ENCODE assay signal across 14 cellular contexts in the genomic region with DNA sequence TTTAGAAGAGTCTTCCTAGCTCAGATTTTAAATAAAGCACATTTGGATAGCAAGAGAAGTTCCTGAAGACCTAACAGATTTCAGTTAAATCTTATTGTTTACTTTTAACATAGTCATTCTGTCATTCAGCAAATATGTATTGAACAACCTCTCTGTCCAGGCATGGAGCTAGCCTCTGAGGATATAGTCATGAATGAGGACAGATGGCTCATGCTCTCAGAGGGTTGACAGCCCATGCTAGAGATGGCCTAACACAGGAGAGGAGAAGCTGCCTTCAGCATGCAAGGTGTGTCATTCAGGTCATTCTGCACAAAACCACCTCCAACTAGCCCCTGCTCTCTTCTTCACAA. TPM values are rescaled to one million over a fixed set of nuclear protein-coding genes. Genes with fewer than 3 reads are reported as not detected.
A peak's percentile ranks its signal among the peaks of the same experiment; 100 is the strongest.
DNase-seq lines count a peak whose midpoint lies in the region; ATAC-seq and TF ChIP-seq lines count a peak whose summit lies in the region.
"Had no signal": no experiment of that assay in that cellular context is flagged by ENCODE, and none has a peak within 500 bp of the region (broad histone marks: within the 10 kb centered on the region; RNA-seq: fewer than 3 reads in every experiment).

No MANE protein-coding gene starts in this region.

- no peak overlapping the region for H3K27ac ChIP-seq in foreskin keratinocyte
- H3K27ac ChIP-seq in thyroid gland: no peak overlapping the region
- H3K27ac ChIP-seq: Peyer's patch, psoas muscle had no signal

- H3K36me3 ChIP-seq in Loucy (ENCODE audit: insufficient read depth, low read length): no peaks in the 10 kb centered on the region
- H3K36me3 ChIP-seq in thyroid gland: no peaks in the 10 kb centered on the region
- H3K36me3 ChIP-seq: Peyer's patch had no signal

- H3K4me3 Mint-ChIP-seq in Calu3 (ENCODE audit: low read depth, unreplicated experiment): no peak overlapping the region

- BruUV-seq in Calu3 (replicated peaks; lab: Mats Ljungman, UMichigan): no TSS peak

- no peaks in the 10 kb centered on the region for H3K9me2 ChIP-seq in Loucy (replicated peaks; ENCODE audit: low read depth, low read length)

- no peaks in the 10 kb centered on the region for H3K9me3 Mint-ChIP-seq in Calu3 (ENCODE audit: low read depth, unreplicated experiment)

- H3K27me3 ChIP-seq in Loucy (ENCODE audit: insufficient read depth, low read length, poor library complexity, severe bottlenecking) (no peaks in the 10 kb centered on the region), foreskin keratinocyte (no peaks in the 10 kb centered on the region), thyroid gland (no peaks in the 10 kb centered on the region)
- H3K27me3 ChIP-seq: Peyer's patch had no signal

- H3K4me1 ChIP-seq in Loucy (ENCODE audit: insufficient read depth, low read length, poor library complexity, severe bottlenecking) (peaks cover 11% of the 10 kb centered on the region), foreskin keratinocyte (peaks cover 3% of the 10 kb centered on the region), thyroid gland (peaks cover 0 to 1% of the 10 kb centered on the region in 2 donors)
- H3K4me1 ChIP-seq: Peyer's patch, psoas muscle had no signal

- no peaks in the 10 kb centered on the region for H3K9me3 ChIP-seq in Loucy (ENCODE audit: insufficient read depth, low read depth, low read length)
- no peaks in the 10 kb centered on the region for H3K9me3 ChIP-seq in thyroid gland
- H3K9me3 ChIP-seq: Peyer's patch, psoas muscle had no signal

- peak; percentile 12 for DNase-seq in Calu3
- peak in 1 of 2 donors; percentile 82 for DNase-seq in foreskin keratinocyte
- no peak for DNase-seq in G401 (ENCODE audit: low spot score)
- no peak for DNase-seq in effector CD8-positive, alpha-beta T cell (lab: John Stamatoyannopoulos, UW)
- no peak for DNase-seq in thyroid gland
- DNase-seq: C1 segment of cervical spinal cord; Peyer's patch; psoas muscle; stimulated activated CD4-positive, alpha-beta T cell treated with anti-CD3 and anti-CD28 coated beads, Interleukin-4, amount 100 ng/mL, for 24 hours; stimulated activated naive CD8-positive, alpha-beta T cell treated with anti-CD3 and anti-CD28 coated beads, Interleukin-15, Interleukin-2, amounts not matched to agents 100 U/mL and 50 U/mL, for 24 hours; T1000 had no signal

- CTCF ChIA-PET in Calu3 (lab: Charles Lee): no interaction called here

- H2AFZ ChIP-seq in Loucy (ENCODE audit: low read length): no peak overlapping the region

- no peak for TF ChIP-seq CTCF in Calu3 (IDR thresholded peaks at IDR 0.05; ENCODE audit: unreplicated experiment)
- TF ChIP-seq CTCF in Loucy (conservative IDR thresholded peaks at IDR 0.05; ENCODE audit: low read length): no peak
- TF ChIP-seq CTCF in foreskin keratinocyte (conservative IDR thresholded peaks at IDR 0.05): no peak
- no peak for TF ChIP-seq CTCF in thyroid gland (IDR thresholded peaks at IDR 0.05)

- no peak overlapping the region for H3K9ac ChIP-seq in Loucy (ENCODE audit: low read depth, low read length, poor library complexity, severe bottlenecking)

- H3K4me3 ChIP-seq in Loucy (ENCODE audit: low read length, poor library complexity, severe bottlenecking) (no peak overlapping the region), thyroid gland (replicated peaks in 1 of 3) (no peak overlapping the region)
- H3K4me3 ChIP-seq: Peyer's patch, psoas muscle had no signal

- no peaks in the 10 kb centered on the region for H3K36me3 Mint-ChIP-seq in Calu3 (ENCODE audit: insufficient read depth, unreplicated experiment)

- in situ Hi-C loops in G401 (cut with HindIII; ENCODE audit: low sequenced_read_pairs): no loop called here

- TF ChIP-seq POLR2A in thyroid gland (IDR thresholded peaks at IDR 0.05): no peak

- peaks cover 1% of the 10 kb centered on the region for H3K4me1 Mint-ChIP-seq in Calu3 (ENCODE audit: low read depth, unreplicated experiment)

- peak; percentile 88 for ATAC-seq in SK-N-SH treated with all-trans-retinoic acid at 6 μM for 48 hours
- peak; percentile 67 for ATAC-seq in foreskin keratinocyte
- ATAC-seq in HG03432 (IDR thresholded peaks at IDR 0.05; ENCODE audit: unreplicated experiment): no peak
- ATAC-seq: psoas muscle; stimulated activated naive CD8-positive, alpha-beta T cell treated with anti-CD3 and anti-CD28 coated beads, Interleukin-15, Interleukin-2, amounts not matched to agents 100 U/mL and 50 U/mL, for 24 hours had no signal

- no peaks in the 10 kb centered on the region for H3K79me2 ChIP-seq in Loucy (ENCODE audit: insufficient read depth, low read length)

- intact Hi-C loops in Calu3 (cut with micrococcal nuclease; ENCODE audit: unreplicated experiment) (no loop called here), thyroid gland (cut with DNase I) (no loop called here)

- H4K20me1 ChIP-seq in Loucy (ENCODE audit: insufficient read depth, low read length, poor library complexity, severe bottlenecking): no peaks in the 10 kb centered on the region

- H3K27ac Mint-ChIP-seq in Calu3 (ENCODE audit: unreplicated experiment): no peak overlapping the region

- peak overlapping the region; percentile 26 for H3K4me2 ChIP-seq in Loucy (ENCODE audit: low read depth, low read length, poor library complexity, severe bottlenecking)

- peaks cover 48% of the 10 kb centered on the region for H3K27me3 Mint-ChIP-seq in Calu3 (ENCODE audit: unreplicated experiment)

- H3F3A ChIP-seq in Loucy (ENCODE audit: low read depth): no peaks in the 10 kb centered on the region

TF ChIP-seq in SK-N-SH treated with all-trans-retinoic acid at 6 μM for 48 hours, 23 proteins besides CTCF, POLR2A, EP300 and RAD21 (continues in another document):
- TF ChIP-seq OSR1 (CRISPR knock-in tag; IDR thresholded peaks at IDR 0.05) (no peak), ZNF70 (CRISPR knock-in tag; IDR thresholded peaks at IDR 0.05) (no peak), ZC3H10 (CRISPR knock-in tag; IDR thresholded peaks at IDR 0.05) (no peak), TOX (CRISPR knock-in tag; IDR thresholded peaks at IDR 0.05; ENCODE audit: borderline replicate concordance) (no peak), BACH2 (CRISPR knock-in tag; IDR thresholded peaks at IDR 0.05; ENCODE audit: borderline replicate concordance) (no peak), ARNTL (CRISPR knock-in tag; IDR thresholded peaks at IDR 0.05; ENCODE audit: borderline replicate concordance, low read depth) (no peak), ZFP3 (CRISPR knock-in tag; IDR thresholded peaks at IDR 0.05) (no peak), ZNF565 (CRISPR knock-in tag; conservative IDR thresholded peaks at IDR 0.05; ENCODE audit: low read depth) (no peak), ZFP30 (CRISPR knock-in tag; IDR thresholded peaks at IDR 0.05) (no peak), ISL1 (CRISPR knock-in tag; IDR thresholded peaks at IDR 0.05) (no peak)
- TF ChIP-seq, protein P1, sequence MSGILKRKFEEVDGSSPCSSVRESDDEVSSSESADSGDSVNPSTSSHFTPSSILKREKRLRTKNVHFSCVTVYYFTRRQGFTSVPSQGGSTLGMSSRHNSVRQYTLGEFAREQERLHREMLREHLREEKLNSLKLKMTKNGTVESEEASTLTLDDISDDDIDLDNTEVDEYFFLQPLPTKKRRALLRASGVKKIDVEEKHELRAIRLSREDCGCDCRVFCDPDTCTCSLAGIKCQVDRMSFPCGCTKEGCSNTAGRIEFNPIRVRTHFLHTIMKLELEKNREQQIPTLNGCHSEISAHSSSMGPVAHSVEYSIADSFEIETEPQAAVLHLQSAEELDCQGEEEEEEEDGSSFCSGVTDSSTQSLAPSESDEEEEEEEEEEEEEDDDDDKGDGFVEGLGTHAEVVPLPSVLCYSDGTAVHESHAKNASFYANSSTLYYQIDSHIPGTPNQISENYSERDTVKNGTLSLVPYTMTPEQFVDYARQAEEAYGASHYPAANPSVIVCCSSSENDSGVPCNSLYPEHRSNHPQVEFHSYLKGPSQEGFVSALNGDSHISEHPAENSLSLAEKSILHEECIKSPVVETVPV (CRISPR knock-in tag; IDR thresholded peaks at IDR 0.05): no peak
- TF ChIP-seq, protein P2, sequence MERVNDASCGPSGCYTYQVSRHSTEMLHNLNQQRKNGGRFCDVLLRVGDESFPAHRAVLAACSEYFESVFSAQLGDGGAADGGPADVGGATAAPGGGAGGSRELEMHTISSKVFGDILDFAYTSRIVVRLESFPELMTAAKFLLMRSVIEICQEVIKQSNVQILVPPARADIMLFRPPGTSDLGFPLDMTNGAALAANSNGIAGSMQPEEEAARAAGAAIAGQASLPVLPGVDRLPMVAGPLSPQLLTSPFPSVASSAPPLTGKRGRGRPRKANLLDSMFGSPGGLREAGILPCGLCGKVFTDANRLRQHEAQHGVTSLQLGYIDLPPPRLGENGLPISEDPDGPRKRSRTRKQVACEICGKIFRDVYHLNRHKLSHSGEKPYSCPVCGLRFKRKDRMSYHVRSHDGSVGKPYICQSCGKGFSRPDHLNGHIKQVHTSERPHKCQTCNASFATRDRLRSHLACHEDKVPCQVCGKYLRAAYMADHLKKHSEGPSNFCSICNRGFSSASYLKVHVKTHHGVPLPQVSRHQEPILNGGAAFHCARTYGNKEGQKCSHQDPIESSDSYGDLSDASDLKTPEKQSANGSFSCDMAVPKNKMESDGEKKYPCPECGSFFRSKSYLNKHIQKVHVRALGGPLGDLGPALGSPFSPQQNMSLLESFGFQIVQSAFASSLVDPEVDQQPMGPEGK (CRISPR knock-in tag; IDR thresholded peaks at IDR 0.05; ENCODE audit: borderline replicate concordance): no peak
- TF ChIP-seq, protein P3, sequence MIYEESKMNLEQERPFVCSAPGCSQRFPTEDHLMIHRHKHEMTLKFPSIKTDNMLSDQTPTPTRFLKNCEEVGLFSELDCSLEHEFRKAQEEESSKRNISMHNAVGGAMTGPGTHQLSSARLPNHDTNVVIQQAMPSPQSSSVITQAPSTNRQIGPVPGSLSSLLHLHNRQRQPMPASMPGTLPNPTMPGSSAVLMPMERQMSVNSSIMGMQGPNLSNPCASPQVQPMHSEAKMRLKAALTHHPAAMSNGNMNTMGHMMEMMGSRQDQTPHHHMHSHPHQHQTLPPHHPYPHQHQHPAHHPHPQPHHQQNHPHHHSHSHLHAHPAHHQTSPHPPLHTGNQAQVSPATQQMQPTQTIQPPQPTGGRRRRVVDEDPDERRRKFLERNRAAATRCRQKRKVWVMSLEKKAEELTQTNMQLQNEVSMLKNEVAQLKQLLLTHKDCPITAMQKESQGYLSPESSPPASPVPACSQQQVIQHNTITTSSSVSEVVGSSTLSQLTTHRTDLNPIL (CRISPR knock-in tag; IDR thresholded peaks at IDR 0.05; ENCODE audit: low read depth): no peak

RNA-seq across cellular contexts. Expression of a gene that starts 6.2 kb away (rescaled TPM):
- total RNA-seq in Calu3 (2022) (0.05 and 0.12 TPM in 2 replicates), foreskin keratinocyte (24.7 and 39.0 TPM in 2 replicates), thyroid gland (1 to 10 TPM in 2 of 4 donors, under 1 TPM in 2; 0.34 to 9.0 (median 1.1) TPM)
- 17.2 and 31.3 TPM in 2 replicates for polyA plus RNA-seq in foreskin keratinocyte
- not detected in 2 replicates for total RNA-seq in G401 (2014; rRNA removed; shearing (Covaris generic))
